Comparison of ENCODE assay signal across 20 cellular contexts in the genomic region with DNA sequence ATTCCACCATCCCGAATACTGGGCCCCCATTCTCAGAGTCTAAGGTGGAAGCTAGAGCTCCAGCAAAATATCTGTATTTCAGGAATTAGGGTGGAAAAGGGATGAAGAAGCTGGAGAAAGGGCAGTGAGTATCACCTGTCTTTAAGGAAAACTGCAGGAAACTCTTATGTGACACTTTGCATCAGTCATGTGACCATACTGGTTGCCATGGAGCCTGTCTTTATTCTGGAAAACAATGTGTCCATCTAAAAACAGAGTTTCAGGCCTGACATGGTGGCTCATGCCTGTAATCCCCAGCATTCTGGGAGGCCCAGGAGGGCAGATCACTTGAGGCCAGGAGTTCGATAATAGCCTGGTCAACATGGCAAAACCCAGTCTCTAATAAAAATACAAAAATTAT.
"Had no signal": no experiment of that assay in that cellular context is flagged by ENCODE, and none has a peak within 500 bp of the region (broad histone marks: within the 10 kb centered on the region; RNA-seq: fewer than 3 reads in every experiment).

No MANE protein-coding gene starts in this region.

- H3K27me3 Mint-ChIP-seq: dendritic cell treated with granulocyte-macrophage colony-stimulating factor and Interleukin-4, amounts not matched to agents 40 ng/mL and 50 ng/mL, for 4 days had no signal

- H3K36me3 ChIP-seq: brain microvascular endothelial cell, lower lobe of right lung, pancreas, sigmoid colon, stomach, upper lobe of left lung had no signal

- DNase-seq: activated CD4-positive, alpha-beta T cell treated with anti-CD3 and anti-CD28 coated beads, Interleukin-2, amount 10 ng/mL, durations not matched to agents 7 days and 5 days; activated CD4-positive, CD25-positive, alpha-beta regulatory T cell; activated naive CD4-positive, alpha-beta T cell; anterior cingulate cortex; brain microvascular endothelial cell; cerebellar nuclear complex; effector memory CD8-positive, alpha-beta T cell; head of caudate nucleus; left cardiac atrium; lower lobe of right lung; midbrain; pancreas; sigmoid colon; stimulated activated CD4-positive, alpha-beta T cell treated with anti-CD3 and anti-CD28 coated beads, Interleukin-1b, Interleukin-23, amount 100 ng/mL, for 48 hours; stomach; testis; upper lobe of left lung had no signal

- ATAC-seq: effector memory CD8-positive, alpha-beta T cell; left cardiac atrium; lower lobe of right lung; pancreas had no signal

- H3K9me3 ChIP-seq: lower lobe of right lung, pancreas, sigmoid colon, stomach, testis, upper lobe of left lung had no signal

- H3K27me3 ChIP-seq: brain microvascular endothelial cell, pancreas, sigmoid colon, stomach, testis, upper lobe of left lung had no signal

- H3K27ac ChIP-seq: brain microvascular endothelial cell, lower lobe of right lung, pancreas, sigmoid colon, stomach, testis, upper lobe of left lung had no signal

- H3K4me1 ChIP-seq: lower lobe of right lung, pancreas, sigmoid colon, stomach, testis, upper lobe of left lung had no signal

- H3K27ac Mint-ChIP-seq: activated CD4-positive, alpha-beta T cell treated with anti-CD3 and anti-CD28 coated beads, Interleukin-2, amount 10 ng/mL, durations not matched to agents 7 days and 5 days; dendritic cell treated with granulocyte-macrophage colony-stimulating factor and Interleukin-4, amounts not matched to agents 40 ng/mL and 50 ng/mL, for 4 days; effector memory CD8-positive, alpha-beta T cell; T-helper 2 cell treated with Interferon-gamma antibody and Interleukin-4, amounts not matched to agents 5 μg/mL and 100 μg/mL, for 36 hours had no signal

- H3K4me1 Mint-ChIP-seq: activated CD4-positive, alpha-beta T cell treated with anti-CD3 and anti-CD28 coated beads, Interleukin-2, amount 10 ng/mL, durations not matched to agents 7 days and 5 days had no signal

- H3K4me3 Mint-ChIP-seq: activated CD4-positive, alpha-beta T cell treated with anti-CD3 and anti-CD28 coated beads, Interleukin-2, amount 10 ng/mL, durations not matched to agents 7 days and 5 days; dendritic cell treated with granulocyte-macrophage colony-stimulating factor and Interleukin-4, amounts not matched to agents 40 ng/mL and 50 ng/mL, for 4 days; effector memory CD8-positive, alpha-beta T cell; neural crest cell; T-helper 2 cell treated with Interferon-gamma antibody and Interleukin-4, amounts not matched to agents 5 μg/mL and 100 μg/mL, for 36 hours had no signal

- H3K9me3 Mint-ChIP-seq: activated CD4-positive, alpha-beta T cell treated with anti-CD3 and anti-CD28 coated beads, Interleukin-2, amount 10 ng/mL, durations not matched to agents 7 days and 5 days; dendritic cell treated with granulocyte-macrophage colony-stimulating factor and Interleukin-4, amounts not matched to agents 40 ng/mL and 50 ng/mL, for 4 days; effector memory CD8-positive, alpha-beta T cell; T-helper 2 cell treated with Interferon-gamma antibody and Interleukin-4, amounts not matched to agents 5 μg/mL and 100 μg/mL, for 36 hours had no signal

- H3K4me3 ChIP-seq: lower lobe of right lung, pancreas, sigmoid colon, stomach, testis, upper lobe of left lung had no signal
